In the genomic region with DNA sequence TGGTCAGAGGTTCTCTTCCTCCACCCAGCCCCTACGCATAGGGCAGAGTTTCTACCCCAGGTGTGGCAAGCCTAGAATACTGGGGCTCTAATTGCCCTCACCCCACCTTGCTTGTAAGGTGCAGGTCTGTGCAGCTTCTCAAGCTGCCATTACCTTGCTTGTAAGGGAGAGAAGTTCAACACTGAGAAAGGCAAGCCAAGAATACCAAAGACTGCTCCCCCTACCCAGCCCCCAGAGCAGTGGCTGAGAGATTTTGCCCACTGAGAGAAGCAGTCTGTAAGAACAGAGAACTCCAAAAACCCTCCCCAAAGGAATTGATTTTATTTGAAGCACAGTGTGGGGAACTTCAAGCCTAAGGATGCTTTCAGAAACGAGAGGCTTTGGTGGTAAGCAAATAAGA, we compare ENCODE assay signal across 34 cellular contexts.
"Had no signal": no experiment of that assay in that cellular context is flagged by ENCODE, and none has a peak within 500 bp of the region (broad histone marks: within the 10 kb centered on the region; RNA-seq: fewer than 3 reads in every experiment).

No MANE protein-coding gene starts in this region.

- H3K36me3 ChIP-seq: brain microvascular endothelial cell, Peyer's patch, SJSA1 had no signal

- ATAC-seq: activated T-cell treated with anti-CD3 and anti-CD28 coated beads, Interleukin-2, amount 50 U/mL, for 4 hours had no signal

- H3K4me2 ChIP-seq: SK-N-SH had no signal

- H3K36me3 Mint-ChIP-seq: activated CD4-positive, alpha-beta memory T cell treated with anti-CD3 and anti-CD28 coated beads for 36 hours; activated naive CD8-positive, alpha-beta T cell treated with anti-CD3 and anti-CD28 coated beads for 36 hours had no signal

- DNase-seq: activated B cell treated with CpG ODN at 0.5 μM for 24 hours; activated CD4-positive, alpha-beta memory T cell treated with anti-CD3 and anti-CD28 coated beads for 36 hours; activated CD4-positive, alpha-beta T cell treated with anti-CD3 and anti-CD28 coated beads for 4 hours; activated CD4-positive, alpha-beta T cell treated with anti-CD3 and anti-CD28 coated beads, Interleukin-2, amount 50 U/mL, for 1 hour; activated CD4-positive, CD25-positive, alpha-beta regulatory T cell treated with anti-CD3 and anti-CD28 coated beads, Interleukin-2, amount 50 U/mL, for 72 hours; activated CD8-positive, alpha-beta memory T cell treated with anti-CD3 and anti-CD28 coated beads, Interleukin-2, amount 50 U/mL, for 4 hours; activated effector memory CD4-positive, alpha-beta T cell treated with Interleukin-2 at 50 U/mL for 16 hours; activated naive CD4-positive, alpha-beta T cell treated with anti-CD3 and anti-CD28 coated beads, Interleukin-2, amount 50 U/mL, for 16 hours; activated naive CD8-positive, alpha-beta T cell treated with anti-CD3 and anti-CD28 coated beads for 36 hours; activated T-cell treated with anti-CD3 and anti-CD28 coated beads for 4 hours; activated T-cell treated with anti-CD3 and anti-CD28 coated beads, Interleukin-2, amount 50 U/mL, for 4 hours; amniotic stem cell; aorta; brain microvascular endothelial cell; Kasumi-1; KG1; MM.1S; MV-4-11; NCI-H1092; NCI-H187 treated with DMSO at 0.1 percent for 48 hours; NCI-H2081; NCI-H2171 treated with DMSO at 0.1 percent for 48 hours; NCI-H226; NCI-H446 treated with DMSO at 0.1 percent for 48 hours; NCI-H524; Peyer's patch; RPMI8226; SHP77 treated with DMSO at 0.1 percent for 48 hours; SK-N-SH had no signal

- H3K4me1 Mint-ChIP-seq: activated B cell treated with CpG ODN at 0.5 μM for 24 hours; activated naive CD8-positive, alpha-beta T cell treated with anti-CD3 and anti-CD28 coated beads for 36 hours; central memory CD8-positive, alpha-beta T cell had no signal

- H3K9me3 Mint-ChIP-seq: activated B cell treated with CpG ODN at 0.5 μM for 24 hours; activated CD4-positive, alpha-beta memory T cell treated with anti-CD3 and anti-CD28 coated beads for 36 hours; activated naive CD8-positive, alpha-beta T cell treated with anti-CD3 and anti-CD28 coated beads for 36 hours; activated T-cell treated with anti-CD3 and anti-CD28 coated beads, Interleukin-2, amount 50 U/mL, for 4 hours; activated T-helper 1 cell treated with anti-CD3 and anti-CD28 coated beads, Interleukin-12 subunit alpha, Interleukin-12 subunit beta, Interleukin-2, Interleukin-4 antibody, amounts not matched to agents 30 ng/mL and 10 ng/mL and 1 ng/mL, durations not matched to agents 14 hours and 24 hours and 36 hours; central memory CD8-positive, alpha-beta T cell; T-helper 1 cell treated with Interleukin-12 subunit alpha and Interleukin-12 subunit beta and Interleukin-4 antibody, amounts not matched to agents 30 μg/mL and 1 μg/mL, for 36 hours; T-helper 2 cell treated with Interferon-gamma antibody and Interleukin-4, amounts not matched to agents 5 μg/mL and 100 μg/mL, for 36 hours had no signal

- H3K4me3 ChIP-seq: Peyer's patch, SJSA1 had no signal

- H3K9me3 ChIP-seq: Peyer's patch, SJSA1, SK-N-SH had no signal

- H3K27ac Mint-ChIP-seq: activated B cell treated with CpG ODN at 0.5 μM for 24 hours; activated CD4-positive, alpha-beta memory T cell treated with anti-CD3 and anti-CD28 coated beads for 36 hours; activated naive CD8-positive, alpha-beta T cell treated with anti-CD3 and anti-CD28 coated beads for 36 hours; activated T-helper 1 cell treated with anti-CD3 and anti-CD28 coated beads, Interleukin-12 subunit alpha, Interleukin-12 subunit beta, Interleukin-2, Interleukin-4 antibody, amounts not matched to agents 30 ng/mL and 10 ng/mL and 1 ng/mL, durations not matched to agents 14 hours and 24 hours and 36 hours; T-helper 1 cell treated with Interleukin-12 subunit alpha and Interleukin-12 subunit beta and Interleukin-4 antibody, amounts not matched to agents 30 μg/mL and 1 μg/mL, for 36 hours; T-helper 2 cell treated with Interferon-gamma antibody and Interleukin-4, amounts not matched to agents 5 μg/mL and 100 μg/mL, for 36 hours had no signal

- H3K27me3 ChIP-seq: brain microvascular endothelial cell, Peyer's patch, SJSA1 had no signal

- H3K4me3 Mint-ChIP-seq: activated B cell treated with CpG ODN at 0.5 μM for 24 hours; activated CD4-positive, alpha-beta memory T cell treated with anti-CD3 and anti-CD28 coated beads for 36 hours; activated naive CD8-positive, alpha-beta T cell treated with anti-CD3 and anti-CD28 coated beads for 36 hours; activated T-cell treated with anti-CD3 and anti-CD28 coated beads, Interleukin-2, amount 50 U/mL, for 4 hours; activated T-helper 1 cell treated with anti-CD3 and anti-CD28 coated beads, Interleukin-12 subunit alpha, Interleukin-12 subunit beta, Interleukin-2, Interleukin-4 antibody, amounts not matched to agents 30 ng/mL and 10 ng/mL and 1 ng/mL, durations not matched to agents 14 hours and 24 hours and 36 hours; central memory CD8-positive, alpha-beta T cell; T-helper 1 cell treated with Interleukin-12 subunit alpha and Interleukin-12 subunit beta and Interleukin-4 antibody, amounts not matched to agents 30 μg/mL and 1 μg/mL, for 36 hours; T-helper 2 cell treated with Interferon-gamma antibody and Interleukin-4, amounts not matched to agents 5 μg/mL and 100 μg/mL, for 36 hours had no signal

- H3K4me1 ChIP-seq: Peyer's patch, SJSA1 had no signal

- H3K9ac ChIP-seq: SK-N-SH had no signal

- H3K27ac ChIP-seq: brain microvascular endothelial cell, Peyer's patch, SJSA1 had no signal
